Comparison of ENCODE assay signal across 9 cellular contexts in the genomic region with DNA sequence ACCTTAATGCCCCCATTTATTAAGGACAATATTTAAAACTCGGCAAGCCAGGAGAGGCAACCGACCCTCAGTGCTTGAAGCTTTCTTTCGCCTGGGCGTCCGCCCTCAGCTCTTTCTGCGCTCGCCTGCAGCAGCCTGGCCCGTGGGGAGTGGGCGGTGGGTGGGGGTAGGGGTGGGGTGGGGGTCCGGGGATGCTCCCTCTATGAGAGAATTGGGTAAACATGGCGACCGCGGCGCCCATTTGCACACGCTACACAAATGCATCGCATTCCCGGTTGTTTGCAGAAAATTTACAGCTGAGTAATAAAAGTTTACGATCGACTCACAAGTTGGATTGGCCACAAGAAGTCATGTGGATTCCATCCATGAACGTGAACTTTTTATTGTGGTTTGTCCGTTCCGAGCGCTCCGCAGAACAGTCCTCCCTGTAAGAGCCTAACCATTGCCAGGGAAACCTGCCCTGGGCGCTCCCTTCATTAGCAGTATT. TPM values are rescaled to one million over a fixed set of nuclear protein-coding genes. Genes with fewer than 3 reads are reported as not detected.
DNase-seq lines count a peak whose midpoint lies in the region; TF ChIP-seq lines count a peak whose summit lies in the region.
"Had no signal": no experiment of that assay in that cellular context is flagged by ENCODE, and none has a peak within 500 bp of the region (broad histone marks: within the 10 kb centered on the region; RNA-seq: fewer than 3 reads in every experiment).

No MANE protein-coding gene starts in this region.

- CTCF ChIA-PET in BJ (lab: Yijun Ruan, JAX), result interaction anchor here (1.3 to 2.9 kb wide), 8 partner anchors 10 to 199 kb away, joined by 4 to 22 read pairs (median 12); partner anchors contain the start of genes HOXC11, HOXC8 and HOXC9

- 2 to 3% methylated on average over 14 to 16 of the region's 25 CpGs for WGBS in mesodermal cell (ENCODE audit: insufficient coverage in 2 of 2), 2 experiments

- POLR2A ChIA-PET in BJ (lab: Charles Lee), result interaction anchor here (0.8 kb wide), 1 partner anchor 10 kb away, joined by 4 read pairs; no protein-coding TSS in a partner anchor

- peak overlapping the region; percentile 72 for H3K4me3 ChIP-seq in BJ (ENCODE audit: low read depth, low read length)
- H3K4me3 ChIP-seq in Jurkat, Clone E6-1 (ENCODE audit: low read length), result peak overlapping the region; percentile 86
- peak overlapping the region; percentile 37 for H3K4me3 ChIP-seq in mesodermal cell (ENCODE audit: extremely low read depth, insufficient read depth, low read length, poor library complexity, severe bottlenecking)

- peaks cover 11% of the 10 kb centered on the region for H3K27me3 ChIP-seq in BJ (ENCODE audit: control insufficient read depth, insufficient read depth, low read length)

- no peak overlapping the region for H3K27ac ChIP-seq in mesodermal cell (ENCODE audit: low read depth, low read length, severe bottlenecking)

- H3K9me3 ChIP-seq in mesodermal cell (ENCODE audit: control insufficient read depth, low read length), result no peaks in the 10 kb centered on the region

- TF ChIP-seq CTCF in BJ (IDR thresholded peaks at IDR 0.05; ENCODE audit: insufficient read depth, low read depth, low read length), result no peak

- DNase-seq in BJ (ENCODE audit: low read depth) (peak; percentile 52), SW 1271 (lab: John Stamatoyannopoulos, UW) (peak; percentile 43 to 80), amniotic stem cell (lab: John Stamatoyannopoulos, UW) (no peak), mucosa of gallbladder (ENCODE audit: low spot score) (no peak), hypothalamus (lab: John Stamatoyannopoulos, UW) (no peak), NCI-H2081 treated with DMSO at 0.1 percent for 48 hours (lab: John Stamatoyannopoulos, UW) (no peak)
- DNase-seq in Jurkat, Clone E6-1 (ENCODE audit: low read depth, low spot score), result no peak
- DNase-seq: SIG-M5 had no signal

- H3K4me1 ChIP-seq in mesodermal cell (ENCODE audit: control insufficient read depth, insufficient read depth, low read length, poor library complexity, severe bottlenecking), result peaks cover 18% of the 10 kb centered on the region

- H3K36me3 ChIP-seq in BJ (ENCODE audit: control insufficient read depth, insufficient read depth, low read length) (no peaks in the 10 kb centered on the region), mesodermal cell (ENCODE audit: control insufficient read depth, insufficient read depth, low read length) (no peaks in the 10 kb centered on the region)

RNA-seq across cellular contexts. Expression of gene HOXC8, which starts 7.7 kb away (rescaled TPM):
- polyA plus RNA-seq in BJ (2011; rRNA removed), result 1.6 and 1.8 TPM in 2 replicates
- polyA minus RNA-seq in BJ (2011; rRNA and poly(A)+ RNA removed), result 0.51 and 0.62 TPM in 2 replicates
- 1.1 TPM for polyA plus RNA-seq in Jurkat, Clone E6-1 (2012; ENCODE audit: insufficient read depth, insufficient read length)
- polyA plus RNA-seq in mesodermal cell (2013, experiment 1 of 2), result 4.0 TPM
- polyA plus RNA-seq in mesodermal cell (2013, experiment 2 of 2), result 6.0 TPM
- total RNA-seq in mucosa of gallbladder, result not detected

RNA-seq across cellular contexts. Expression of gene HOXC6, which starts 11.7 kb away (rescaled TPM):
- 4.5 and 5.9 TPM in 2 replicates for polyA plus RNA-seq in BJ (2011; rRNA removed)
- 1.8 and 2.1 TPM in 2 replicates for polyA minus RNA-seq in BJ (2011; rRNA and poly(A)+ RNA removed)
- polyA plus RNA-seq in Jurkat, Clone E6-1 (2012; ENCODE audit: insufficient read depth, insufficient read length), result not detected
- 9.0 TPM for polyA plus RNA-seq in mesodermal cell (2013, experiment 1 of 2)
- polyA plus RNA-seq in mesodermal cell (2013, experiment 2 of 2), result 13.7 TPM
- total RNA-seq in mucosa of gallbladder, result 0.26 TPM

RNA-seq across cellular contexts. Expression of gene HOXC5, which starts 16.3 kb away (rescaled TPM):
- 0.06 TPM in 1 of 2 replicates, not detected in the other for polyA plus RNA-seq in BJ (2011; rRNA removed)
- 0.24 and 0.36 TPM in 2 replicates for polyA minus RNA-seq in BJ (2011; rRNA and poly(A)+ RNA removed)
- not detected for polyA plus RNA-seq in Jurkat, Clone E6-1 (2012; ENCODE audit: insufficient read depth, insufficient read length)
- 0.33 TPM for polyA plus RNA-seq in mesodermal cell (2013, experiment 1 of 2)
- 0.30 TPM for polyA plus RNA-seq in mesodermal cell (2013, experiment 2 of 2)
- total RNA-seq in mucosa of gallbladder, result not detected

RNA-seq across cellular contexts. Expression of gene HOXC9, which starts 16.6 kb away (rescaled TPM):
- 1.2 and 1.8 TPM in 2 replicates for polyA plus RNA-seq in BJ (2011; rRNA removed)
- polyA minus RNA-seq in BJ (2011; rRNA and poly(A)+ RNA removed), result 0.19 and 0.41 TPM in 2 replicates
- polyA plus RNA-seq in Jurkat, Clone E6-1 (2012; ENCODE audit: insufficient read depth, insufficient read length), result 0.77 TPM
- polyA plus RNA-seq in mesodermal cell (2013, experiment 1 of 2), result 3.8 TPM
- polyA plus RNA-seq in mesodermal cell (2013, experiment 2 of 2), result 3.3 TPM
- not detected for total RNA-seq in mucosa of gallbladder

RNA-seq across cellular contexts. Expression of gene HOXC10, which starts 31.6 kb away (rescaled TPM):
- 13.9 and 14.9 TPM in 2 replicates for polyA plus RNA-seq in BJ (2011; rRNA removed)
- polyA minus RNA-seq in BJ (2011; rRNA and poly(A)+ RNA removed), result 5.2 and 10.6 TPM in 2 replicates
- polyA plus RNA-seq in Jurkat, Clone E6-1 (2012; ENCODE audit: insufficient read depth, insufficient read length), result 22.8 TPM
- polyA plus RNA-seq in mesodermal cell (2013, experiment 1 of 2), result 2.2 TPM
- 2.2 TPM for polyA plus RNA-seq in mesodermal cell (2013, experiment 2 of 2)
- not detected for total RNA-seq in mucosa of gallbladder

Comparison
In these comparisons a context has a peak if more than half of its experiments do, and no peak if none do; other contexts are left out.
1. DNase-seq: peak in BJ (single experiment) and SW 1271 (2 of 2); none in Jurkat, Clone E6-1 (single experiment), amniotic stem cell (single experiment), mucosa of gallbladder (single experiment), hypothalamus (0 of 51) and NCI-H2081 treated with DMSO at 0.1 percent for 48 hours (single experiment).
2. Peak in every context shown above with its lines, with median percentiles within 50 percentile points of each other: H3K4me3 ChIP-seq.